Comparison of ENCODE assay signal across 8 cellular contexts in the genomic region with DNA sequence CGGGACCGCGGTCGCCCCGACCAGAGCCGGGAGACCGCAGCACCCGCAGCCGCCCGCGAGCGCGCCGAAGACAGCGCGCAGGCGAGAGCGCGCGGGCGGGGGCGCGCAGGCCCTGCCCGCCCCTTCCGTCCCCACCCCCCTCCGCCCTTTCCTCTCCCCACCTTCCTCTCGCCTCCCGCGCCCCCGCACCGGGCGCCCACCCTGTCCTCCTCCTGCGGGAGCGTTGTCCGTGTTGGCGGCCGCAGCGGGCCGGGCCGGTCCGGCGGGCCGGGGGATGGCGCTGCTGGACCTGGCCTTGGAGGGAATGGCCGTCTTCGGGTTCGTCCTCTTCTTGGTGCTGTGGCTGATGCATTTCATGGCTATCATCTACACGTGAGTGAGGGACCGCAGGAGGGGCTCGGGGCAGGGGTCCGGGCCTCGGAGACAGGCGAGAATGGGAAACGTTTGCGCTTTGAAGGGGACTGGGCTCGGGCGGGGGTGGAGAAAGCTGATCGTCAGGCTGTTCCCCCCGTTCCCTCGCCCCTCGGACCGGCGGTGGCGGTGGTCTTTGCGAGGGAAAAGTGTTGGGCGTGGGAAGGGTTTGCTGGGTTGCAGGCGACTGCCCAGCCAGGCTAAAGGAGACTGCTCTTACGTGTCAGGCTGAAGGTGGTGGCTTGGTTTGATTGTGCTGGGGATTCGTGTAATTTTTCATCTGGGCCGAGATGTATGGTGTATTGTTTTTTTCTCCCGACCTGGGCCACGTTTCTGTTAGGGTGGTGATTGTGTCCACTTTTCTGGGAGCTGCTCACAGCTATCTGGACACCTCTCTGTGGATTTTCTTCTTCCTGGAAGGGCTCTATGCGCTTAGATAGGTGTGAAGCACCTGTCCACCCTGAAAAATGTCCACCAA. TPM values are rescaled to one million over a fixed set of nuclear protein-coding genes. Genes with fewer than 3 reads are reported as not detected.
DNase-seq lines count a peak whose midpoint lies in the region; ATAC-seq and TF ChIP-seq lines count a peak whose summit lies in the region.

No MANE protein-coding gene starts in this region.

- peaks cover 13 to 52% (median 45%) of the 10 kb centered on the region in 11 experiments; a peak in 19 of 22 replicates for H4K20me1 ChIP-seq in BLaER1 treated with 17β-estradiol and CSF1 and Interleukin-3, amounts not matched to agents 10 nM and 100 nM

- peaks cover 0 to 7% (median 0%) of the 10 kb centered on the region in 11 experiments; a peak in 1 of 22 replicates for H3K36me3 ChIP-seq in BLaER1 treated with 17β-estradiol and CSF1 and Interleukin-3, amounts not matched to agents 10 nM and 100 nM
- no peaks in the 10 kb centered on the region; the same call in 1 of the 2 replicates for H3K36me3 ChIP-seq in Panc1 (ENCODE audit: control insufficient read depth, insufficient read depth, low read length)
- H3K36me3 ChIP-seq in right atrium auricular region, result no peaks in the 10 kb centered on the region
- H3K36me3 ChIP-seq in rectal smooth muscle tissue (ENCODE audit: control insufficient read depth, insufficient read depth, low read length), result no peaks in the 10 kb centered on the region

- no peaks in the 10 kb centered on the region for H3K9me3 ChIP-seq in BLaER1 treated with 17β-estradiol and CSF1 and Interleukin-3, amounts not matched to agents 10 nM and 100 nM (replicated peaks in 1 of 11)
- H3K9me3 ChIP-seq in Panc1 (ENCODE audit: control insufficient read depth, insufficient read depth, low read depth, low read length) (no peaks in the 10 kb centered on the region), right atrium auricular region (no peaks in the 10 kb centered on the region)

- TF ChIP-seq POLR2A in GM18951 (IDR thresholded peaks at IDR 0.05; ENCODE audit: extremely low read depth, insufficient read depth, insufficient read length), result peak; percentile 6

- peaks cover 14 to 52% (median 26%) of the 10 kb centered on the region in 10 experiments for H3K4me1 ChIP-seq in BLaER1 treated with 17β-estradiol and CSF1 and Interleukin-3, amounts not matched to agents 10 nM and 100 nM
- peaks cover 20% of the 10 kb centered on the region for H3K4me1 ChIP-seq in Panc1 (ENCODE audit: control insufficient read depth, insufficient read depth, low read length)
- peaks cover 0 to 48% of the 10 kb centered on the region in 2 donors for H3K4me1 ChIP-seq in right atrium auricular region
- peaks cover 9% of the 10 kb centered on the region for H3K4me1 ChIP-seq in rectal smooth muscle tissue (ENCODE audit: control insufficient read depth, insufficient read depth, low read length)

- H3K4me3 ChIP-seq in BLaER1 treated with 17β-estradiol and CSF1 and Interleukin-3, amounts not matched to agents 10 nM and 100 nM, result peak overlapping the region; percentile 83 to 97 (median 90)
- H3K4me3 ChIP-seq in Panc1 (ENCODE audit: low read depth in 2 of 2, low read length in 2 of 2), result peak overlapping the region; percentile 68 to 91
- H3K4me3 ChIP-seq in right atrium auricular region, result peak overlapping the region; percentile 85 to 98
- H3K4me3 ChIP-seq in rectal smooth muscle tissue (ENCODE audit: low read length), result peak overlapping the region; percentile 77

- H3K27ac ChIP-seq in BLaER1 treated with 17β-estradiol and CSF1 and Interleukin-3, amounts not matched to agents 10 nM and 100 nM, result peak overlapping the region; percentile 72 to 91 (median 83)
- H3K27ac ChIP-seq in Panc1 (ENCODE audit: low read length) (peak overlapping the region; percentile 91), adipose tissue (ENCODE audit: low read depth, low read length) (peak overlapping the region; percentile 73), right atrium auricular region (peak overlapping the region; percentile 90 to 97), rectal smooth muscle tissue (ENCODE audit: low read depth, low read length) (peak overlapping the region; percentile 92)

- TF ChIP-seq CTCF in Panc1 (IDR thresholded peaks at IDR 0.05), result no peak
- peak in 1 of 2 donors; percentile 46 for TF ChIP-seq CTCF in right atrium auricular region (IDR thresholded peaks at IDR 0.05)

- POLR2A ChIA-PET in Panc1 (lab: Charles Lee), result interaction anchor here (0.5 to 1.0 kb wide), 2 partner anchors 10 to 53 kb away, joined by 4 to 6 read pairs; no protein-coding TSS in a partner anchor

- intact Hi-C loops in Panc1 (cut with micrococcal nuclease; ENCODE audit: unreplicated experiment), result no loop called here

- H3K9ac ChIP-seq in BLaER1 treated with 17β-estradiol and CSF1 and Interleukin-3, amounts not matched to agents 10 nM and 100 nM, result peak overlapping the region; percentile 84 to 89 (median 87)
- peak overlapping the region; percentile 66 for H3K9ac ChIP-seq in rectal smooth muscle tissue (ENCODE audit: low read length)

- WGBS in adipose tissue, 3 donors, result 0 to 1% (median 0%) methylated on average over 40 to 69 of the region's 73 CpGs

- DNase-seq in Panc1 (ENCODE audit: low read depth, low spot score) (no peak), right atrium auricular region (ENCODE audit: low spot score) (no peak), NCI-H187 (lab: John Stamatoyannopoulos, UW) (no peak)

- BruUV-seq in Panc1 (replicated peaks; lab: Mats Ljungman, UMichigan), result no TSS peak

- peak overlapping the region; percentile 69 to 88 (median 83) for H3K4me2 ChIP-seq in BLaER1 treated with 17β-estradiol and CSF1 and Interleukin-3, amounts not matched to agents 10 nM and 100 nM

- CTCF ChIA-PET in Panc1 (lab: Charles Lee), result no interaction called here

- H3K27me3 ChIP-seq in BLaER1 treated with 17β-estradiol and CSF1 and Interleukin-3, amounts not matched to agents 10 nM and 100 nM, result no peaks in the 10 kb centered on the region
- no peaks in the 10 kb centered on the region for H3K27me3 ChIP-seq in Panc1 (ENCODE audit: control insufficient read depth, insufficient read depth, low read length)
- no peaks in the 10 kb centered on the region for H3K27me3 ChIP-seq in right atrium auricular region
- no peaks in the 10 kb centered on the region for H3K27me3 ChIP-seq in rectal smooth muscle tissue (ENCODE audit: control insufficient read depth, insufficient read depth, low read length)

- ATAC-seq in HG03108 (IDR thresholded peaks at IDR 0.05; ENCODE audit: unreplicated experiment) (peak; percentile 29), Panc1 (peak; percentile 78)

- in situ Hi-C loops in GM18951 (cut with MboI; ENCODE audit: low sequenced_read_pairs, unreplicated experiment) (no loop called here), Panc1 (cut with HindIII; ENCODE audit: low pct_unique_long_range_greater_than_20kb, low sequenced_read_pairs) (no loop called here)

RNA-seq across cellular contexts. Expression of gene UGCG, which starts 0.6 kb away (rescaled TPM):
- total RNA-seq in Panc1 (2021; ENCODE audit: unreplicated experiment) (46.0 TPM), right atrium auricular region (10 to 100 TPM; 10.3 to 10.8 TPM)
- polyA plus RNA-seq in Panc1 (2012; ENCODE audit: insufficient read length), result 21.3 TPM
- polyA plus RNA-seq in adipose tissue, result 10 to 100 TPM in 2 of 3 donors, 1 to 10 TPM in 1; 5.4 to 40.9 (median 18.7) TPM
